ENCODE assay signal across 20 cellular contexts in genomic region chr11:112728716-112729115, GRCh38.
DNase-seq lines count a peak whose midpoint lies in the region; ATAC-seq and TF ChIP-seq lines count a peak whose summit lies in the region.
"Had no signal": no experiment of that assay in that cellular context is flagged by ENCODE, and none has a peak within 500 bp of the region (broad histone marks: within the 10 kb centered on the region; RNA-seq: fewer than 3 reads in every experiment).

No MANE protein-coding gene starts in this region.

- H3K4me1 Mint-ChIP-seq in activated CD4-positive, alpha-beta memory T cell treated with anti-CD3 and anti-CD28 coated beads for 36 hours (ENCODE audit: low read depth) = no peaks in the 10 kb centered on the region
- H3K4me1 Mint-ChIP-seq: B cell; CD8-positive, alpha-beta memory T cell; GM23338 had no signal

- H3K9me3 ChIP-seq in right atrium auricular region (no peaks in the 10 kb centered on the region), aorta (ENCODE audit: control insufficient read depth, low read length) (no peaks in the 10 kb centered on the region)
- H3K9me3 ChIP-seq: BLaER1 had no signal

- POLR2A ChIA-PET in activated CD4-positive, alpha-beta memory T cell treated with anti-CD3 and anti-CD28 coated beads for 36 hours (lab: Charles Lee) = no interaction called here

- DNase-seq in NCI-H146 (lab: John Stamatoyannopoulos, UW) (peak; percentile 15), NCI-H146 treated with DMSO at 0.1 percent for 48 hours (lab: John Stamatoyannopoulos, UW; ENCODE audit: unreplicated experiment) (no peak), right atrium auricular region (ENCODE audit: low spot score) (peak; percentile 9), Right ventricle myocardium inferior (ENCODE audit: missing footprints) (no peak), aorta (no peak)
- no peak for DNase-seq in activated CD4-positive, alpha-beta memory T cell treated with anti-CD3 and anti-CD28 coated beads for 36 hours
- DNase-seq: CD4-positive, alpha-beta T cell; CD8-positive, alpha-beta memory T cell; DMS 273 treated with DMSO at 0.1 percent for 48 hours; DMS79; EL; GDM1; H9 had no signal

- peaks cover 3% of the 10 kb centered on the region for H3K27me3 Mint-ChIP-seq in activated CD4-positive, alpha-beta memory T cell treated with anti-CD3 and anti-CD28 coated beads for 36 hours

- intact Hi-C loops in Right ventricle myocardium inferior (cut with DNase I) = no loop called here
- intact Hi-C loops in aorta (cut with DNase I) = no loop called here
- intact Hi-C loops in activated CD4-positive, alpha-beta memory T cell treated with anti-CD3 and anti-CD28 coated beads for 36 hours (cut with micrococcal nuclease) = no loop called here

- no peaks in the 10 kb centered on the region for H3K36me3 ChIP-seq in right atrium auricular region
- no peaks in the 10 kb centered on the region for H3K36me3 ChIP-seq in aorta (ENCODE audit: control insufficient read depth in 1 of 2, insufficient read depth in 2 of 2, low read length in 1 of 2)
- H3K36me3 ChIP-seq: BLaER1 had no signal

- ATAC-seq in Right ventricle myocardium inferior (no peak), aorta (ENCODE audit: low FRiP score) (peak; percentile 24)
- ATAC-seq: GM12878, GM23338, HCT116 had no signal

- no peaks in the 10 kb centered on the region for H3K9me3 Mint-ChIP-seq in activated CD4-positive, alpha-beta memory T cell treated with anti-CD3 and anti-CD28 coated beads for 36 hours
- H3K9me3 Mint-ChIP-seq: CD14-positive monocyte; CD4-positive, alpha-beta T cell; GM23338; H9 had no signal

- H3K27me3 ChIP-seq in right atrium auricular region (no peaks in the 10 kb centered on the region), aorta (ENCODE audit: control insufficient read depth in 1 of 2, insufficient read depth in 2 of 2, low read length in 1 of 2) (no peaks in the 10 kb centered on the region)
- H3K27me3 ChIP-seq: BLaER1 had no signal

- H3K27ac ChIP-seq in right atrium auricular region (no peak overlapping the region), aorta (ENCODE audit: low read depth in 1 of 2, low read length in 2 of 2) (no peak overlapping the region)
- H3K27ac ChIP-seq: 22Rv1, BLaER1 had no signal

- no peak overlapping the region for H3K27ac Mint-ChIP-seq in activated CD4-positive, alpha-beta memory T cell treated with anti-CD3 and anti-CD28 coated beads for 36 hours
- H3K27ac Mint-ChIP-seq: B cell; CD4-positive, alpha-beta T cell; CD8-positive, alpha-beta memory T cell; GM23338; H9 had no signal

- no peak for TF ChIP-seq CTCF in right atrium auricular region (IDR thresholded peaks at IDR 0.05)

- H3K4me1 ChIP-seq in right atrium auricular region (no peaks in the 10 kb centered on the region), aorta (ENCODE audit: control insufficient read depth in 1 of 2, insufficient read depth in 2 of 2, low read length in 2 of 2) (no peaks in the 10 kb centered on the region)
- H3K4me1 ChIP-seq: BLaER1 had no signal

- CTCF ChIA-PET in activated CD4-positive, alpha-beta memory T cell treated with anti-CD3 and anti-CD28 coated beads for 36 hours (lab: Charles Lee) = no interaction called here

- H3K4me3 ChIP-seq in right atrium auricular region (no peak overlapping the region), aorta (ENCODE audit: low read length in 2 of 2) (no peak overlapping the region)
- H3K4me3 ChIP-seq: BLaER1, GM12878, GM23338 had no signal

- no peaks in the 10 kb centered on the region for H3K36me3 Mint-ChIP-seq in activated CD4-positive, alpha-beta memory T cell treated with anti-CD3 and anti-CD28 coated beads for 36 hours
- H3K36me3 Mint-ChIP-seq: CD14-positive monocyte; CD8-positive, alpha-beta memory T cell had no signal

- no peak overlapping the region for H3K4me3 Mint-ChIP-seq in activated CD4-positive, alpha-beta memory T cell treated with anti-CD3 and anti-CD28 coated beads for 36 hours
- H3K4me3 Mint-ChIP-seq: B cell; CD14-positive monocyte; CD4-positive, alpha-beta T cell; CD8-positive, alpha-beta memory T cell; GM23338; H9 had no signal

- WGBS in aorta, 2 donors = 85 to 88% methylated on average over 4 of the region's 4 CpGs

Comparison
In these comparisons a context has a peak if more than half of its experiments do, and no peak if none do; other contexts are left out.
1. DNase-seq: peak in NCI-H146 (single experiment) and right atrium auricular region (single experiment); none in NCI-H146 treated with DMSO at 0.1 percent for 48 hours (single experiment), Right ventricle myocardium inferior (single experiment), aorta (0 of 2) and activated CD4-positive, alpha-beta memory T cell treated with anti-CD3 and anti-CD28 coated beads for 36 hours (single experiment).